Comparison of ENCODE assay signal across 26 cellular contexts in the genomic region with DNA sequence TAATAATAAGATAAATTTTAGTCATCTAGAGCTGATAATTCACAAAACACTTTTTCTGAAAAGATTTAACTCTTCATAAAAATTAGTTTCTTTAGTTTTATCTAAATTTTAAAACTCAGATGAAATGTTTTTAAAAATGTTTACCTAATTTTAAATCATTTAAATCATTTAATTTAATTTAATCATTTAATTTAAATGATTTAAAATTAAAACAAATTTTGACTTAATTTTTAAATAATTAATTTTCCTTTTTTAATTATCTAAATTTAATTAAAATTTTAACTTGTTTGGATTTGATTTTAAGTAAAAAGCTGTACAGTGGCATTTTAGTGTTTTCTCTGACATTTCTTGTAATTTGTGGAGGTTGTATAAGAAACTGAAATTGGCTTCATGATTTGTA.
DNase-seq lines count a peak whose midpoint lies in the region; ATAC-seq, FAIRE-seq and TF ChIP-seq lines count a peak whose summit lies in the region.
"Had no signal": no experiment of that assay in that cellular context is flagged by ENCODE, and none has a peak within 500 bp of the region (broad histone marks: within the 10 kb centered on the region; RNA-seq: fewer than 3 reads in every experiment).

No MANE protein-coding gene starts in this region.

- no peaks in the 10 kb centered on the region for H3K9me3 Mint-ChIP-seq in activated CD4-positive, alpha-beta T cell treated with anti-CD3 and anti-CD28 coated beads, Interleukin-2, amount 10 ng/mL, durations not matched to agents 24 days and 14 days
- H3K9me3 Mint-ChIP-seq: CD14-positive monocyte; CD4-positive, alpha-beta T cell; GM23338; HFFc6 had no signal

- no peaks in the 10 kb centered on the region for H3K36me3 Mint-ChIP-seq in activated CD4-positive, alpha-beta T cell treated with anti-CD3 and anti-CD28 coated beads, Interleukin-2, amount 10 ng/mL, durations not matched to agents 24 days and 14 days (ENCODE audit: low read depth)
- H3K36me3 Mint-ChIP-seq: CD14-positive monocyte; CD8-positive, alpha-beta memory T cell had no signal

- H3K4me3 ChIP-seq in pancreas (no peak overlapping the region), thyroid gland (replicated peaks in 1 of 3) (no peak overlapping the region)
- H3K4me3 ChIP-seq: A549; BLaER1 treated with 17β-estradiol and CSF1 and Interleukin-3, amounts not matched to agents 10 nM and 100 nM; GM23338; HAP-1 had no signal

- H3K27me3 ChIP-seq in pancreas, result no peaks in the 10 kb centered on the region
- H3K27me3 ChIP-seq in thyroid gland, result no peaks in the 10 kb centered on the region
- H3K27me3 ChIP-seq: BLaER1 treated with 17β-estradiol and CSF1 and Interleukin-3, amounts not matched to agents 10 nM and 100 nM had no signal

- no peaks in the 10 kb centered on the region for H3K36me3 ChIP-seq in pancreas
- no peaks in the 10 kb centered on the region for H3K36me3 ChIP-seq in thyroid gland
- H3K36me3 ChIP-seq: BE2C; BLaER1 treated with 17β-estradiol and CSF1 and Interleukin-3, amounts not matched to agents 10 nM and 100 nM; HAP-1 had no signal

- no peak for TF ChIP-seq POLR2A in thyroid gland (IDR thresholded peaks at IDR 0.05)

- H3K9me3 ChIP-seq in pancreas (no peaks in the 10 kb centered on the region), thyroid gland (no peaks in the 10 kb centered on the region)
- H3K9me3 ChIP-seq: A549; BE2C; BLaER1 treated with 17β-estradiol and CSF1 and Interleukin-3, amounts not matched to agents 10 nM and 100 nM; HAP-1 had no signal

- no peak overlapping the region for H3K27ac Mint-ChIP-seq in activated CD4-positive, alpha-beta T cell treated with anti-CD3 and anti-CD28 coated beads, Interleukin-2, amount 10 ng/mL, durations not matched to agents 24 days and 14 days
- H3K27ac Mint-ChIP-seq: CD14-positive monocyte; CD4-positive, alpha-beta T cell; CD8-positive, alpha-beta memory T cell; GM23338; HFFc6 had no signal

- FAIRE-seq in A204.1 (lab: Jason Lieb, UNC) (peak; percentile 97), TTC549 (lab: Jason Lieb, UNC) (peak; percentile 90), endometrium (lab: Jason Lieb, UNC) (peak; percentile 96), pancreas (lab: Jason Lieb, UNC) (peak; percentile 96)
- FAIRE-seq: A549, D721Med, GM12892, GM19239 had no signal

- ATAC-seq in pancreas, result no peak
- ATAC-seq in GM21423 (IDR thresholded peaks at IDR 0.05; ENCODE audit: unreplicated experiment), result no peak
- ATAC-seq: A549, GM23338 had no signal

- intact Hi-C loops in pancreas (cut with DNase I), result no loop called here
- intact Hi-C loops in thyroid gland (cut with DNase I), result no loop called here
- intact Hi-C loops in activated CD4-positive, alpha-beta T cell treated with anti-CD3 and anti-CD28 coated beads, Interleukin-2, amount 10 ng/mL, durations not matched to agents 24 days and 14 days (cut with micrococcal nuclease), result no loop called here

- DNase-seq in pancreas (no peak), GF-D8 (lab: John Stamatoyannopoulos, UW) (no peak), thyroid gland (no peak)
- no peak for DNase-seq in activated CD4-positive, alpha-beta T cell treated with anti-CD3 and anti-CD28 coated beads, Interleukin-2, amount 10 ng/mL, durations not matched to agents 24 days and 14 days
- DNase-seq: ACHN; AML-193; BE2C; CD4-positive, alpha-beta T cell; CD8-positive, alpha-beta memory T cell; DMS 273 treated with DMSO at 0.1 percent for 48 hours; DMS79; EL; HFFc6 had no signal

- no peaks in the 10 kb centered on the region for H3K4me1 ChIP-seq in pancreas
- no peaks in the 10 kb centered on the region for H3K4me1 ChIP-seq in thyroid gland
- H3K4me1 ChIP-seq: A549; BE2C; BLaER1 treated with 17β-estradiol and CSF1 and Interleukin-3, amounts not matched to agents 10 nM and 100 nM; HAP-1 had no signal

- no peak overlapping the region for H3K4me3 Mint-ChIP-seq in activated CD4-positive, alpha-beta T cell treated with anti-CD3 and anti-CD28 coated beads, Interleukin-2, amount 10 ng/mL, durations not matched to agents 24 days and 14 days
- H3K4me3 Mint-ChIP-seq: CD14-positive monocyte; CD4-positive, alpha-beta T cell; CD8-positive, alpha-beta memory T cell; GM23338; HFFc6 had no signal

- TF ChIP-seq CTCF in pancreas (IDR thresholded peaks at IDR 0.05) (no peak), thyroid gland (IDR thresholded peaks at IDR 0.05) (no peak)

- no peaks in the 10 kb centered on the region for H3K27me3 Mint-ChIP-seq in activated CD4-positive, alpha-beta T cell treated with anti-CD3 and anti-CD28 coated beads, Interleukin-2, amount 10 ng/mL, durations not matched to agents 24 days and 14 days
- H3K27me3 Mint-ChIP-seq: CD4-positive, alpha-beta T cell; CD8-positive, alpha-beta memory T cell had no signal

- H3K27ac ChIP-seq in pancreas (no peak overlapping the region), thyroid gland (no peak overlapping the region)
- H3K27ac ChIP-seq: 22Rv1; A549; BLaER1 treated with 17β-estradiol and CSF1 and Interleukin-3, amounts not matched to agents 10 nM and 100 nM had no signal

- H3K4me1 Mint-ChIP-seq in activated CD4-positive, alpha-beta T cell treated with anti-CD3 and anti-CD28 coated beads, Interleukin-2, amount 10 ng/mL, durations not matched to agents 24 days and 14 days, result no peaks in the 10 kb centered on the region
- H3K4me1 Mint-ChIP-seq: CD8-positive, alpha-beta memory T cell; GM23338 had no signal
